In genomic region chr1:224377676-224378006, GRCh38 we compare ENCODE assay signal across 8 cellular contexts. TPM values are rescaled to one million over a fixed set of nuclear protein-coding genes. Genes with fewer than 3 reads are reported as not detected.
DNase-seq lines count a peak whose midpoint lies in the region; ATAC-seq lines count a peak whose summit lies in the region.

No MANE protein-coding gene starts in this region.

- H3K27me3 Mint-ChIP-seq in activated T-helper 17 cell treated with anti-CD3 and anti-CD28 coated beads, Interleukin-2, amount 50 U/mL, for 72 hours, result no peaks in the 10 kb centered on the region

- no peaks in the 10 kb centered on the region for H3K9me3 Mint-ChIP-seq in activated T-helper 17 cell treated with anti-CD3 and anti-CD28 coated beads, Interleukin-2, amount 50 U/mL, for 72 hours

- peak; percentile 54 for ATAC-seq in GM19023 (IDR thresholded peaks at IDR 0.05; ENCODE audit: unreplicated experiment)
- peak; percentile 59 for ATAC-seq in HG03354 (IDR thresholded peaks at IDR 0.05; ENCODE audit: poor library complexity, severe bottlenecking, unreplicated experiment)
- peak; percentile 80 for ATAC-seq in activated T-helper 17 cell treated with anti-CD3 and anti-CD28 coated beads, Interleukin-2, amount 50 U/mL, for 72 hours (replicated peaks)

- peak overlapping the region; percentile 48 for H3K4me3 Mint-ChIP-seq in activated T-helper 17 cell treated with anti-CD3 and anti-CD28 coated beads, Interleukin-2, amount 50 U/mL, for 72 hours

- peaks cover 70% of the 10 kb centered on the region for H3K4me1 Mint-ChIP-seq in activated T-helper 17 cell treated with anti-CD3 and anti-CD28 coated beads, Interleukin-2, amount 50 U/mL, for 72 hours

- peak; percentile 52 for DNase-seq in AG08396 (ENCODE audit: low spot score)
- peak; percentile 74 for DNase-seq in myocyte (ENCODE audit: low read depth)
- DNase-seq in ecto neural progenitor cell (ENCODE audit: low spot score), result no peak
- no peak for DNase-seq in GM19238 (ENCODE audit: insufficient read length, low spot score)
- no peak for DNase-seq in Ammon's horn (ENCODE audit: low spot score)

- H3K27ac Mint-ChIP-seq in activated T-helper 17 cell treated with anti-CD3 and anti-CD28 coated beads, Interleukin-2, amount 50 U/mL, for 72 hours, result peak overlapping the region; percentile 56

- H3K36me3 Mint-ChIP-seq in activated T-helper 17 cell treated with anti-CD3 and anti-CD28 coated beads, Interleukin-2, amount 50 U/mL, for 72 hours (ENCODE audit: low read depth), result peaks cover 88% of the 10 kb centered on the region

RNA-seq across cellular contexts. Expression of gene CNIH4, which starts 21.0 kb away (rescaled TPM):
- 10 to 100 TPM; 42.6 to 44.8 TPM for total RNA-seq in activated T-helper 17 cell treated with anti-CD3 and anti-CD28 coated beads, Interleukin-2, amount 50 U/mL, for 72 hours
- 26.2 and 45.6 TPM in 2 replicates for total RNA-seq in myocyte
- polyA plus RNA-seq in myocyte (2012), result 66.0 TPM

RNA-seq across cellular contexts. Expression of gene NVL, which starts 47.7 kb away (rescaled TPM):
- total RNA-seq in activated T-helper 17 cell treated with anti-CD3 and anti-CD28 coated beads, Interleukin-2, amount 50 U/mL, for 72 hours, result 10 to 100 TPM; 19.9 to 39.5 TPM
- total RNA-seq in myocyte, result 14.9 and 20.1 TPM in 2 replicates
- 12.2 TPM for polyA plus RNA-seq in myocyte (2012)

RNA-seq across cellular contexts. Expression of gene WDR26, which starts 57.0 kb away (rescaled TPM):
- 100 to 1,000 TPM in 1 of 2 donors, 10 to 100 TPM in 1; 75.6 to 154 TPM for total RNA-seq in activated T-helper 17 cell treated with anti-CD3 and anti-CD28 coated beads, Interleukin-2, amount 50 U/mL, for 72 hours
- 60.6 and 64.4 TPM in 2 replicates for total RNA-seq in myocyte
- polyA plus RNA-seq in myocyte (2012), result 63.1 TPM

Comparison
In these comparisons a context has a peak if more than half of its experiments do, and no peak if none do; other contexts are left out.
1. DNase-seq: peak in AG08396 (single experiment) and myocyte (single experiment); none in ecto neural progenitor cell (single experiment), GM19238 (single experiment) and Ammon's horn (single experiment).
2. Peak in every context shown above with its lines, with median percentiles within 50 percentile points of each other: ATAC-seq.